Comparison of ENCODE assay signal across 14 cellular contexts in genomic region chr16:78893340-78893739, GRCh38.
DNase-seq lines count a peak whose midpoint lies in the region; ATAC-seq, FAIRE-seq and TF ChIP-seq lines count a peak whose summit lies in the region.
"Had no signal": no experiment of that assay in that cellular context is flagged by ENCODE, and none has a peak within 500 bp of the region (broad histone marks: within the 10 kb centered on the region; RNA-seq: fewer than 3 reads in every experiment).

No MANE protein-coding gene starts in this region.

- no peak overlapping the region for H3K4me3 ChIP-seq in NB4 (ENCODE audit: low read depth, low read length)
- H3K4me3 ChIP-seq: cardiac muscle cell, suprapubic skin had no signal

- peaks cover 3% of the 10 kb centered on the region for H3K36me3 Mint-ChIP-seq in activated naive CD4-positive, alpha-beta T cell treated with anti-CD3 and anti-CD28 coated beads, Interleukin-2, amount 50 U/mL, for 24 hours

- ATAC-seq in GM18519 (IDR thresholded peaks at IDR 0.05; ENCODE audit: low FRiP score, unreplicated experiment): no peak
- ATAC-seq in HG03139 (IDR thresholded peaks at IDR 0.05; ENCODE audit: unreplicated experiment): no peak

- no peak for FAIRE-seq in RCC 7860 (lab: Jason Lieb, UNC)
- FAIRE-seq: kidney had no signal

- peak overlapping the region; percentile 47 for H3K27ac Mint-ChIP-seq in activated naive CD4-positive, alpha-beta T cell treated with anti-CD3 and anti-CD28 coated beads, Interleukin-2, amount 50 U/mL, for 24 hours

- H3K4me1 Mint-ChIP-seq in activated naive CD4-positive, alpha-beta T cell treated with anti-CD3 and anti-CD28 coated beads, Interleukin-2, amount 50 U/mL, for 24 hours: peaks cover 14% of the 10 kb centered on the region

- DNase-seq in stimulated activated naive CD4-positive, alpha-beta T cell treated with Interleukin-2 at 50 U/mL for 16 hours (lab: John Stamatoyannopoulos, UW): peak; percentile 12
- DNase-seq in stimulated activated naive CD4-positive, alpha-beta T cell (lab: John Stamatoyannopoulos, UW): no peak
- DNase-seq in NB4 (ENCODE audit: low read depth) (peak; percentile 52), RCC 7860 (ENCODE audit: low spot score) (no peak)
- DNase-seq: activated effector memory CD4-positive, alpha-beta T cell treated with Interleukin-2 at 50 U/mL for 16 hours; Caco-2; kidney; NCI-H1436; NCI-H524 had no signal

- H3K9me3 Mint-ChIP-seq in activated naive CD4-positive, alpha-beta T cell treated with anti-CD3 and anti-CD28 coated beads, Interleukin-2, amount 50 U/mL, for 24 hours: no peaks in the 10 kb centered on the region

- H3K4me3 Mint-ChIP-seq in activated naive CD4-positive, alpha-beta T cell treated with anti-CD3 and anti-CD28 coated beads, Interleukin-2, amount 50 U/mL, for 24 hours: no peak overlapping the region

- H3K27me3 Mint-ChIP-seq in activated naive CD4-positive, alpha-beta T cell treated with anti-CD3 and anti-CD28 coated beads, Interleukin-2, amount 50 U/mL, for 24 hours: no peaks in the 10 kb centered on the region

- no peak for TF ChIP-seq POLR2A in NB4 (IDR thresholded peaks at IDR 0.05; ENCODE audit: extremely low read depth, insufficient read length)

- no peak for TF ChIP-seq CTCF in NB4 (IDR thresholded peaks at IDR 0.05; ENCODE audit: low read depth, low read length)

Comparison
In these comparisons a context has a peak if more than half of its experiments do, and no peak if none do; other contexts are left out.
1. DNase-seq: peak in stimulated activated naive CD4-positive, alpha-beta T cell treated with Interleukin-2 at 50 U/mL for 16 hours (single experiment) and NB4 (single experiment); none in stimulated activated naive CD4-positive, alpha-beta T cell (0 of 6) and RCC 7860 (single experiment).